18 cellular contexts compared by ENCODE assay signal in the genomic region with DNA sequence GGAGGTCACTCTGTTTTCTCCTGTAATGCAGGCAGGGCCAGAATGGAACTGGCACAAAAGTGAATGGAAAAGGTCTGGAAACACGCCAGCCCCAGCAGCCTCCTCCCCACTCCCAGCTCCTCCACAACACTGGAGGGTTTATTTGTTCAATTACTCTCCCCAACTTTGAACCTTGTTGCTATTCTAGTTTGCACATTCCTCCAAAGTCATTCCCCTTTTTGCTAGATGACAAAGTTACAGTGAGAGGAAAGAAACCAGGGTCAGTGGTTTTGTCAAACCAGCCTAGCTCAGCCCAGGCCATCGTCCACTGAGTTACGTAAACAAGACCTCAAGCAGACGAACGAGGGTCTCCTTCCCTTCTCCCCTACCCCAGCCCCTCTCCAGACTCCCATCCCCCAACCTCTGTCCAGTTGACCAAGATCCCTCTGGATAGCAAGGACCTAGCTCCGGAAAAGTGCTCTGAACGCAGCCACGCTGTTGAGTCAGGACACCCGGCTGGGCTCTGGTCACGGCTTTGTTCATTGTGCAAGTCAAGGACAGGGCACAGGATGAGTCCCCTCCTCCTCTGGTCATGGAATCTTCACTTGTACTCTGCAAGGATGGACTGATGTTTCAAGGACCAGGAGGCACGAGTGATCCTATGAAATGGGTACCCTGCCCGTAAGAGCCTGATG.
A peak's percentile ranks its signal among the peaks of the same experiment; 100 is the strongest.
DNase-seq lines count a peak whose midpoint lies in the region; ATAC-seq and TF ChIP-seq lines count a peak whose summit lies in the region.
"Had no signal": no experiment of that assay in that cellular context is flagged by ENCODE, and none has a peak within 500 bp of the region (broad histone marks: within the 10 kb centered on the region; RNA-seq: fewer than 3 reads in every experiment).

No MANE protein-coding gene starts in this region.

- ATAC-seq in body of pancreas: peak; percentile 67
- peak; percentile 63 for ATAC-seq in left lobe of liver
- no peak for ATAC-seq in HG03196 (IDR thresholded peaks at IDR 0.05; ENCODE audit: unreplicated experiment)
- ATAC-seq: gastrocnemius medialis; stimulated activated naive B cell treated with anti-CD40 and anti-IgM and Interleukin-4, amounts not matched to agents 10 μg/mL and 1 μg/mL and 100 μg/mL, for 72 hours had no signal

- 49 to 59% methylated on average over 10 to 12 of the region's 12 CpGs for WGBS in body of pancreas, 2 donors

- TF ChIP-seq POLR2A in body of pancreas (IDR thresholded peaks at IDR 0.05): no peak

- H3K27me3 ChIP-seq in body of pancreas: no peaks in the 10 kb centered on the region

- DNase-seq in EH (ENCODE audit: low read depth): peak; percentile 58
- peak in 3 of 4 donors; percentile 50 to 63 (median 52) for DNase-seq in body of pancreas
- DNase-seq in left lobe of liver (ENCODE audit: low spot score): peak; percentile 84
- peak; percentile 54 for DNase-seq in renal cortical epithelial cell (ENCODE audit: low read depth)
- no peak for DNase-seq in NCI-H146 treated with DMSO at 0.1 percent for 48 hours (lab: John Stamatoyannopoulos, UW; ENCODE audit: unreplicated experiment)
- no peak for DNase-seq in NCI-H1105 treated with DMSO at 0.1 percent for 48 hours (lab: John Stamatoyannopoulos, UW)
- no peak for DNase-seq in NCI-H82 (lab: John Stamatoyannopoulos, UW)
- DNase-seq: activated B cell treated with CpG ODN at 0.5 μM for 24 hours; activated CD8-positive, alpha-beta memory T cell treated with anti-CD3 and anti-CD28 coated beads, Interleukin-2, amount 50 U/mL, for 48 hours; central memory CD4-positive, alpha-beta T cell; gastrocnemius medialis; H9; KBM-7; NCI-H1417 treated with DMSO at 0.1 percent for 48 hours; nephron progenitor cell; small intestine; stimulated activated naive B cell treated with anti-CD40 and anti-IgM and Interleukin-4, amounts not matched to agents 10 μg/mL and 1 μg/mL and 100 μg/mL, for 72 hours had no signal

- peaks cover 13% of the 10 kb centered on the region for H3K4me1 ChIP-seq in body of pancreas
- H3K4me1 ChIP-seq: gastrocnemius medialis had no signal

- H3K9me3 ChIP-seq in body of pancreas: no peaks in the 10 kb centered on the region

- H3K4me3 ChIP-seq in body of pancreas: no peak overlapping the region
- H3K4me3 ChIP-seq: gastrocnemius medialis had no signal

- intact Hi-C loops in body of pancreas (cut with DNase I): no loop called here

- no peaks in the 10 kb centered on the region for H3K36me3 ChIP-seq in body of pancreas (replicated peaks in 1 of 2; ENCODE audit: insufficient read depth in 1 of 2, low read depth in 2 of 2)
- H3K36me3 ChIP-seq: gastrocnemius medialis had no signal

- TF ChIP-seq CTCF in body of pancreas (IDR thresholded peaks at IDR 0.05): no peak

- H3K27ac ChIP-seq in body of pancreas: peak overlapping the region in 1 of 4 donors; percentile 49
- H3K27ac ChIP-seq: gastrocnemius medialis had no signal

Comparison
In these comparisons a context has a peak if more than half of its experiments do, and no peak if none do; other contexts are left out.
1. DNase-seq: peak in EH (single experiment), body of pancreas (3 of 4), left lobe of liver (single experiment) and renal cortical epithelial cell (single experiment); none in NCI-H146 treated with DMSO at 0.1 percent for 48 hours (single experiment), NCI-H1105 treated with DMSO at 0.1 percent for 48 hours (single experiment) and NCI-H82 (single experiment).